Comparison of ENCODE assay signal across 22 cellular contexts in genomic region chr14:33056213-33056612, GRCh38.
DNase-seq lines count a peak whose midpoint lies in the region; ATAC-seq, FAIRE-seq and TF ChIP-seq lines count a peak whose summit lies in the region.
"Had no signal": no experiment of that assay in that cellular context is flagged by ENCODE, and none has a peak within 500 bp of the region (broad histone marks: within the 10 kb centered on the region; RNA-seq: fewer than 3 reads in every experiment).

No MANE protein-coding gene starts in this region.

- no peak overlapping the region for H3K27ac ChIP-seq in HepG2 (ENCODE audit: extremely low read length, insufficient read depth, low read length)
- no peak overlapping the region for H3K27ac ChIP-seq in right lobe of liver
- H3K27ac ChIP-seq: A549, GM23248 had no signal

- BruUV-seq in HepG2 (replicated peaks; lab: Mats Ljungman, UMichigan) = no TSS peak

- TF ChIP-seq POLR2A in HepG2 (IDR thresholded peaks at IDR 0.05; ENCODE audit: insufficient read depth in 1 of 2, low read depth in 2 of 2, low read length in 2 of 2) = no peak
- no peak for TF ChIP-seq POLR2A in right lobe of liver (IDR thresholded peaks at IDR 0.05)

- in situ Hi-C loops in HepG2 (cut with HindIII; ENCODE audit: extremely low pct_ligation_motif_present, low pct_unique_long_range_greater_than_20kb) = no loop called here

- TF ChIP-seq RAD21 in HepG2 (CRISPR knock-in tag; IDR thresholded peaks at IDR 0.05) = no peak

- H3K79me2 ChIP-seq in HepG2 (ENCODE audit: insufficient read depth, low read length) = no peaks in the 10 kb centered on the region

- H3K27me3 Mint-ChIP-seq in stimulated activated memory B cell treated with anti-CD40 and anti-IgM and Interleukin-4, amounts not matched to agents 10 μg/mL and 1 μg/mL and 100 μg/mL, for 72 hours = no peaks in the 10 kb centered on the region

- TF ChIP-seq CTCF in HepG2 (CRISPR knock-in tag; IDR thresholded peaks at IDR 0.05) (no peak), right lobe of liver (IDR thresholded peaks at IDR 0.05) (no peak)

- intact Hi-C loops in HepG2 (cut with micrococcal nuclease; ENCODE audit: unreplicated experiment) = no loop called here
- intact Hi-C loops in right lobe of liver (cut with DNase I) = no loop called here

- H3K9ac ChIP-seq in HepG2 (ENCODE audit: insufficient read depth, low read depth, low read length) = no peak overlapping the region
- H3K9ac ChIP-seq: GM23248 had no signal

- H2AFZ ChIP-seq in HepG2 (ENCODE audit: low read length) = no peak overlapping the region
- H2AFZ ChIP-seq: GM23248 had no signal

- H3K4me1 Mint-ChIP-seq in stimulated activated memory B cell treated with anti-CD40 and anti-IgM and Interleukin-4, amounts not matched to agents 10 μg/mL and 1 μg/mL and 100 μg/mL, for 72 hours = no peaks in the 10 kb centered on the region
- H3K4me1 Mint-ChIP-seq: CD4-positive, alpha-beta memory T cell had no signal

- H3K27me3 ChIP-seq in HepG2 (ENCODE audit: control insufficient read depth in 1 of 2, insufficient read depth in 2 of 2, low read length in 2 of 2) (no peaks in the 10 kb centered on the region), right lobe of liver (no peaks in the 10 kb centered on the region)

- H3K9me3 Mint-ChIP-seq in stimulated activated memory B cell treated with anti-CD40 and anti-IgM and Interleukin-4, amounts not matched to agents 10 μg/mL and 1 μg/mL and 100 μg/mL, for 72 hours = no peaks in the 10 kb centered on the region

- H3K36me3 ChIP-seq in HepG2 (replicated peaks in 1 of 2; ENCODE audit: control insufficient read depth in 1 of 2, insufficient read depth in 2 of 2, low read length in 2 of 2) (no peaks in the 10 kb centered on the region), right lobe of liver (no peaks in the 10 kb centered on the region)

- no peak for DNase-seq in HepG2 (ENCODE audit: low spot score)
- no peak for DNase-seq in right lobe of liver
- peak; percentile 14 for DNase-seq in NCI-H524 treated with DMSO at 0.1 percent for 48 hours (lab: John Stamatoyannopoulos, UW)
- DNase-seq in NCI-H82 treated with DMSO at 0.1 percent for 48 hours (lab: John Stamatoyannopoulos, UW; ENCODE audit: unreplicated experiment) = peak; percentile 53
- DNase-seq in putamen (ENCODE audit: low spot score) = peak; percentile 12
- no peak for DNase-seq in NCI-H2171 (lab: John Stamatoyannopoulos, UW)
- no peak for DNase-seq in DMS153 (lab: John Stamatoyannopoulos, UW)
- DNase-seq: 8988T; C1 segment of cervical spinal cord; Calu3; CD4-positive, alpha-beta memory T cell; COR-L47; DMS79; EL; GDM1; GM23248; H7; HCEC 1CT had no signal

- 2% methylated on average over 4 of the region's 4 CpGs for WGBS in HepG2 (ENCODE audit: low lambda C conversion rate)
- 55% methylated on average over 4 of the region's 4 CpGs for WGBS in right lobe of liver (ENCODE audit: insufficient coverage, low coverage, low lambda C conversion rate, missing lambda C conversion rate)

- no peak overlapping the region for H3K4me2 ChIP-seq in HepG2 (ENCODE audit: low read depth, low read length)
- H3K4me2 ChIP-seq: A549 had no signal

- CTCF ChIA-PET in HepG2 (lab: Yijun Ruan, JAX; ENCODE audit: low intra/inter-chr PET ratio, low total read pairs) = no interaction called here

- H3K27ac Mint-ChIP-seq in stimulated activated memory B cell treated with anti-CD40 and anti-IgM and Interleukin-4, amounts not matched to agents 10 μg/mL and 1 μg/mL and 100 μg/mL, for 72 hours = no peak overlapping the region
- H3K27ac Mint-ChIP-seq: CD4-positive, alpha-beta memory T cell had no signal

- H3K9me3 ChIP-seq in HepG2 (ENCODE audit: low read length) = peaks cover 13% of the 10 kb centered on the region; the same call in 1 of the 2 replicates
- H3K9me3 ChIP-seq in right lobe of liver = no peaks in the 10 kb centered on the region
- H3K9me3 ChIP-seq: A549 had no signal

- no peak for TF ChIP-seq EP300 in HepG2 (IDR thresholded peaks at IDR 0.05; ENCODE audit: low read depth in 2 of 2, low read length in 2 of 2)
- TF ChIP-seq EP300 in HepG2 (CRISPR knock-in tag; IDR thresholded peaks at IDR 0.05; ENCODE audit: borderline replicate concordance) = no peak

- FAIRE-seq in HepG2 (lab: Jason Lieb, UNC) = no peak
- FAIRE-seq: A549, GM12878, H1 had no signal

- POLR2A ChIA-PET in HepG2 (lab: Yijun Ruan, JAX) = no interaction called here

- no peak overlapping the region for H3K4me3 Mint-ChIP-seq in stimulated activated memory B cell treated with anti-CD40 and anti-IgM and Interleukin-4, amounts not matched to agents 10 μg/mL and 1 μg/mL and 100 μg/mL, for 72 hours
- H3K4me3 Mint-ChIP-seq: CD4-positive, alpha-beta memory T cell had no signal

- no peaks in the 10 kb centered on the region for H4K20me1 ChIP-seq in HepG2 (ENCODE audit: insufficient read depth, low read length)

- H3K4me1 ChIP-seq in HepG2 (ENCODE audit: insufficient read depth, low read length) = no peaks in the 10 kb centered on the region
- no peaks in the 10 kb centered on the region for H3K4me1 ChIP-seq in right lobe of liver
- H3K4me1 ChIP-seq: A549 had no signal

- ATAC-seq in HepG2 (no peak), right lobe of liver (no peak)
- no peak for ATAC-seq in stimulated activated memory B cell treated with anti-CD40 and anti-IgM and Interleukin-4, amounts not matched to agents 10 μg/mL and 1 μg/mL and 100 μg/mL, for 72 hours
- ATAC-seq: A549, GM12878 had no signal

- no peaks in the 10 kb centered on the region for H3K36me3 Mint-ChIP-seq in stimulated activated memory B cell treated with anti-CD40 and anti-IgM and Interleukin-4, amounts not matched to agents 10 μg/mL and 1 μg/mL and 100 μg/mL, for 72 hours
- H3K36me3 Mint-ChIP-seq: CD4-positive, alpha-beta memory T cell had no signal

- H3K4me3 ChIP-seq in HepG2 (replicated peaks in 1 of 3; ENCODE audit: insufficient read depth in 1 of 3, low read depth in 2 of 3, low read length in 3 of 3) (no peak overlapping the region), right lobe of liver (no peak overlapping the region)
- H3K4me3 ChIP-seq: A549, GM12878, GM23248 had no signal

TF ChIP-seq in HepG2, 621 proteins besides CTCF, POLR2A, EP300 and RAD21:
- no peak for TF ChIP-seq PHF5A (CRISPR knock-in tag; IDR thresholded peaks at IDR 0.05; ENCODE audit: low read depth, unreplicated experiment)
- 0 out of 2 replicates have a peak, but pooled peaks have one; percentile 69 for TF ChIP-seq SNRNP70 (IDR thresholded peaks at IDR 0.05; ENCODE audit: low read depth, low read length)
- no peak for TF ChIP-seq ZNF775 (CRISPR knock-in tag; IDR thresholded peaks at IDR 0.05; ENCODE audit: borderline replicate concordance)
- no peak for TF ChIP-seq ZXDC (CRISPR knock-in tag; IDR thresholded peaks at IDR 0.05)

Comparison
In these comparisons a context has a peak if more than half of its experiments do, and no peak if none do; other contexts are left out.
1. DNase-seq: peak in NCI-H524 treated with DMSO at 0.1 percent for 48 hours (single experiment), NCI-H82 treated with DMSO at 0.1 percent for 48 hours (single experiment) and putamen (single experiment); none in HepG2 (single experiment), right lobe of liver (0 of 3), NCI-H2171 (single experiment) and DMS153 (single experiment).